In genomic region chr3:23760871-23761373, GRCh38 we compare ENCODE assay signal across 10 cellular contexts. TPM values are rescaled to one million over a fixed set of nuclear protein-coding genes. Genes with fewer than 3 reads are reported as not detected.
A peak's percentile ranks its signal among the peaks of the same experiment; 100 is the strongest.
DNase-seq lines count a peak whose midpoint lies in the region; ATAC-seq and TF ChIP-seq lines count a peak whose summit lies in the region.
"Had no signal": no experiment of that assay in that cellular context is flagged by ENCODE, and none has a peak within 500 bp of the region (broad histone marks: within the 10 kb centered on the region; RNA-seq: fewer than 3 reads in every experiment).

No MANE protein-coding gene starts in this region.

- no peak overlapping the region for H3K4me3 ChIP-seq in lower leg skin (ENCODE audit: low read depth, poor library complexity, severe bottlenecking)

- peak overlapping the region; percentile 11 for H3K4me3 Mint-ChIP-seq in activated naive CD8-positive, alpha-beta T cell treated with anti-CD3 and anti-CD28 coated beads, Interleukin-2, amount 50 U/mL, for 24 hours

- peak overlapping the region; percentile 60 for H3K27ac Mint-ChIP-seq in activated naive CD8-positive, alpha-beta T cell treated with anti-CD3 and anti-CD28 coated beads, Interleukin-2, amount 50 U/mL, for 24 hours

- H3K36me3 Mint-ChIP-seq in activated naive CD8-positive, alpha-beta T cell treated with anti-CD3 and anti-CD28 coated beads, Interleukin-2, amount 50 U/mL, for 24 hours (ENCODE audit: low read depth): no peaks in the 10 kb centered on the region

- DNase-seq in activated naive CD8-positive, alpha-beta T cell treated with anti-CD3 and anti-CD28 coated beads, Interleukin-2, amount 50 U/mL, for 24 hours: peak; percentile 22
- DNase-seq in lower leg skin (ENCODE audit: low spot score in 2 of 2) (no peak), NCI-H187 treated with DMSO at 0.1 percent for 48 hours (lab: John Stamatoyannopoulos, UW) (no peak), NCI-H446 treated with DMSO at 0.1 percent for 48 hours (lab: John Stamatoyannopoulos, UW) (no peak)
- DNase-seq in central memory CD4-positive, alpha-beta T cell: no peak
- DNase-seq: DND-41, left cardiac atrium had no signal

- no peak for TF ChIP-seq POLR2A in lower leg skin (IDR thresholded peaks at IDR 0.05)

- ATAC-seq in GM18498 (IDR thresholded peaks at IDR 0.05; ENCODE audit: unreplicated experiment) (peak; percentile 38), GM21367 (IDR thresholded peaks at IDR 0.05; ENCODE audit: unreplicated experiment) (peak; percentile 34), HG03280 (IDR thresholded peaks at IDR 0.05; ENCODE audit: unreplicated experiment) (peak; percentile 31)
- ATAC-seq in activated naive CD8-positive, alpha-beta T cell treated with anti-CD3 and anti-CD28 coated beads, Interleukin-2, amount 50 U/mL, for 24 hours: peak; percentile 79

- TF ChIP-seq CTCF in lower leg skin (IDR thresholded peaks at IDR 0.05): no peak

- H3K4me1 Mint-ChIP-seq in activated naive CD8-positive, alpha-beta T cell treated with anti-CD3 and anti-CD28 coated beads, Interleukin-2, amount 50 U/mL, for 24 hours: peaks cover 35% of the 10 kb centered on the region

- WGBS in lower leg skin, 2 donors: 83 to 84% methylated on average over 7 of the region's 7 CpGs

- no peaks in the 10 kb centered on the region for H3K9me3 Mint-ChIP-seq in activated naive CD8-positive, alpha-beta T cell treated with anti-CD3 and anti-CD28 coated beads, Interleukin-2, amount 50 U/mL, for 24 hours

- intact Hi-C loops in lower leg skin (cut with DNase I; ENCODE audit: low total_unique reads): no loop called here

- H3K27me3 Mint-ChIP-seq in activated naive CD8-positive, alpha-beta T cell treated with anti-CD3 and anti-CD28 coated beads, Interleukin-2, amount 50 U/mL, for 24 hours: peaks cover 3% of the 10 kb centered on the region

RNA-seq across cellular contexts. Expression of gene UBE2E1, which starts 44.8 kb away (rescaled TPM):
- total RNA-seq in lower leg skin: 10 to 100 TPM; 32.6 to 62.5 (median 55.9) TPM
